In the genomic region with DNA sequence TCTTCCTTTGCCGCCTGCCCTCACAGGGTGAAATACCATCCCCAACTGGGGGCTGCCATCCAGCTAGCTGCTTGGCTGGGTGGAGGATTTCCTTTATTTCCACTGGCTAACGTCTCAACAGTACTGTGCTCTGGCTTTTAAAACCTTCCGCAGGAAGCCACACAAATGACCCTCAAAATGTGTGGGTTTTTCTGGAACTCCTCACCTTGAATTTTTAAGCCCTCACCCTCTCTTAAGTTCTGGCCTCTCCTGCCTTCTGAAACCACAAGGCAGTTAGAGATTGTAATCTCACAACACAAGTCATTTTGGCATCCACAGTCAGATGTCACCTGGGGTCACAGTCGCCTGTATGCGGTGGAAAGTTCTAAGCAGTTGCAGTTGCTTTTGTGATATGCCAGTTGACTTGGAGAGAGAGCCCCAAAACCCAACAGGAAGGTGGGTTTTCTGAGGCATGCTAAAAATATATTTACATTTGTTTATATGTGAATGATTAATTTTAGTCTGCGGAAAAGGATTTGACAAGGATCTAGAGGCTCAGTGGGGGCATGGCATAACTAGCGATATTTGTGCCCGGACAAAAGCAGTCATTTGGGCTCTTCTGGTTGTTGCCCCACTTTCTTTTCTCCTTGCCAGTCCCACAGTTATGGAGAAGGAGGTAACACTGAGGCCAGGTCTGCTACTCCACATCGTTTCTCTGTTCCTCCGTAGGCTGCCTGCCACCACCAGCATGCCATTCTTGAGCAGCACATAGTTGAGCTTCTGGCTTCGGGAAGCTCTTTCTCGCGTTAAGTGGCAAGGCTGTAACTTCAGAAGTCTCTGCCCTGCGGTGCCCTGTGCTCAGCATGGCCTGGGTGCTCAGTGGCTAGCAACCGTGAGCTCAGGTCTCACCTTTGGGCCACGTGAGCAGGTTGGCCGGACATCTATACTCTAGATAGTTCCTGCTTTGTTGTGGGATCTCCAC, we compare ENCODE assay signal across 9 cellular contexts.
A peak's percentile ranks its signal among the peaks of the same experiment; 100 is the strongest.
DNase-seq lines count a peak whose midpoint lies in the region; ATAC-seq lines count a peak whose summit lies in the region.
"Had no signal": no experiment of that assay in that cellular context is flagged by ENCODE, and none has a peak within 500 bp of the region (broad histone marks: within the 10 kb centered on the region; RNA-seq: fewer than 3 reads in every experiment).

No MANE protein-coding gene starts in this region.

- peaks cover 7% of the 10 kb centered on the region for H3K9me3 Mint-ChIP-seq in activated T-cell treated with anti-CD3 and anti-CD28 coated beads, Interleukin-2, amount 50 U/mL, for 24 hours

- no peaks in the 10 kb centered on the region for H3K36me3 Mint-ChIP-seq in activated T-cell treated with anti-CD3 and anti-CD28 coated beads, Interleukin-2, amount 50 U/mL, for 24 hours (ENCODE audit: low read depth)

- H3K4me3 ChIP-seq in Jurkat, Clone E6-1 (ENCODE audit: low read length): peak overlapping the region; percentile 9
- H3K4me3 ChIP-seq: gastrocnemius medialis had no signal

- peaks cover 82% of the 10 kb centered on the region for H3K4me1 Mint-ChIP-seq in activated T-cell treated with anti-CD3 and anti-CD28 coated beads, Interleukin-2, amount 50 U/mL, for 24 hours (ENCODE audit: low read depth)

- H3K27me3 Mint-ChIP-seq in activated T-cell treated with anti-CD3 and anti-CD28 coated beads, Interleukin-2, amount 50 U/mL, for 24 hours: no peaks in the 10 kb centered on the region

- peak; percentile 100 for DNase-seq in Jurkat, Clone E6-1 (ENCODE audit: low read depth, low spot score)
- DNase-seq in activated T-cell treated with anti-CD3 and anti-CD28 coated beads, Interleukin-2, amount 50 U/mL, for 24 hours: peak; percentile 56
- peak in 3 of 4 experiments; percentile 21 to 53 (median 24) for DNase-seq in stimulated activated CD4-positive, alpha-beta T cell treated with anti-CD3 and anti-CD28 coated beads, Interleukin-1b, Interleukin-23, amount 100 ng/mL, for 24 hours (ENCODE audit: low read depth in 4 of 4, low spot score in 1 of 4)
- DNase-seq in midbrain (lab: John Stamatoyannopoulos, UW) (no peak), NCI-H2029 treated with DMSO at 0.1 percent for 48 hours (lab: John Stamatoyannopoulos, UW) (no peak), SHP77 treated with DMSO at 0.1 percent for 48 hours (lab: John Stamatoyannopoulos, UW) (no peak)
- DNase-seq: gastrocnemius medialis had no signal

- peak; percentile 72 for ATAC-seq in GM18909 (IDR thresholded peaks at IDR 0.05; ENCODE audit: poor library complexity, unreplicated experiment)
- no peak for ATAC-seq in GM21786 (IDR thresholded peaks at IDR 0.05; ENCODE audit: unreplicated experiment)

- H3K27ac Mint-ChIP-seq in activated T-cell treated with anti-CD3 and anti-CD28 coated beads, Interleukin-2, amount 50 U/mL, for 24 hours: peak overlapping the region; percentile 87

- H3K4me3 Mint-ChIP-seq in activated T-cell treated with anti-CD3 and anti-CD28 coated beads, Interleukin-2, amount 50 U/mL, for 24 hours: peak overlapping the region; percentile 48

Comparison
In these comparisons a context has a peak if more than half of its experiments do, and no peak if none do; other contexts are left out.
1. DNase-seq: peak in Jurkat, Clone E6-1 (single experiment), activated T-cell treated with anti-CD3 and anti-CD28 coated beads, Interleukin-2, amount 50 U/mL, for 24 hours (single experiment) and stimulated activated CD4-positive, alpha-beta T cell treated with anti-CD3 and anti-CD28 coated beads, Interleukin-1b, Interleukin-23, amount 100 ng/mL, for 24 hours (3 of 4); none in midbrain (single experiment), NCI-H2029 treated with DMSO at 0.1 percent for 48 hours (single experiment) and SHP77 treated with DMSO at 0.1 percent for 48 hours (single experiment).